ENCODE assay signal across 18 cellular contexts in genomic region chr2:64086347-64087082, GRCh38. TPM values are rescaled to one million over a fixed set of nuclear protein-coding genes. Genes with fewer than 3 reads are reported as not detected.
A peak's percentile ranks its signal among the peaks of the same experiment; 100 is the strongest.
DNase-seq lines count a peak whose midpoint lies in the region; ATAC-seq, FAIRE-seq and TF ChIP-seq lines count a peak whose summit lies in the region.
"Had no signal": no experiment of that assay in that cellular context is flagged by ENCODE, and none has a peak within 500 bp of the region (broad histone marks: within the 10 kb centered on the region; RNA-seq: fewer than 3 reads in every experiment).

No MANE protein-coding gene starts in this region.

- TF ChIP-seq EP300 in GM12878 (IDR thresholded peaks at IDR 0.05; ENCODE audit: borderline replicate concordance in 1 of 2, control insufficient read depth in 1 of 2, low read depth in 2 of 2, low read length in 2 of 2): no peak
- no peak for TF ChIP-seq EP300 in upper lobe of left lung (IDR thresholded peaks at IDR 0.05)

- TF ChIP-seq RAD21 in GM12878 (IDR thresholded peaks at IDR 0.05; ENCODE audit: insufficient read depth, low read depth, low read length): no peak

- H3K27ac ChIP-seq in GM12878 (ENCODE audit: control insufficient read depth, insufficient read depth): peak overlapping the region; percentile 23; the same call in 1 of the 2 replicates
- no peak overlapping the region for H3K27ac ChIP-seq in CD4-positive, alpha-beta memory T cell (ENCODE audit: low read depth, low read length)
- no peak overlapping the region for H3K27ac ChIP-seq in upper lobe of left lung
- H3K27ac ChIP-seq: BLaER1, KMS-11 had no signal

- H3K9me3 ChIP-seq in GM12878 (replicated peaks; ENCODE audit: control insufficient read depth, insufficient read depth, low read length) (no peaks in the 10 kb centered on the region), upper lobe of left lung (no peaks in the 10 kb centered on the region)
- no peaks in the 10 kb centered on the region for H3K9me3 ChIP-seq in CD4-positive, alpha-beta memory T cell (ENCODE audit: control insufficient read depth in 1 of 2, low read length in 2 of 2)
- H3K9me3 ChIP-seq: BLaER1 had no signal

- H3K4me2 ChIP-seq in GM12878 (ENCODE audit: control insufficient read depth, insufficient read depth): peak overlapping the region; percentile 39; the same call in 1 of the 2 replicates
- H3K4me2 ChIP-seq: BLaER1, KMS-11 had no signal

- TF ChIP-seq POLR2A in GM12878 (IDR thresholded peaks at IDR 0.05; ENCODE audit: low read depth, low read length) (no peak), upper lobe of left lung (IDR thresholded peaks at IDR 0.05) (no peak)

- H3K4me1 Mint-ChIP-seq in CD4-positive, alpha-beta memory T cell: peaks cover 0 to 2% (median 0%) of the 10 kb centered on the region in 4 donors

- DNase-seq in GM18507 (ENCODE audit: extremely low spot score, insufficient read length, low read depth) (no peak), GM12878 (ENCODE audit: low read depth, low spot score) (no peak), upper lobe of left lung (no peak), UCSD-AML1 (lab: John Stamatoyannopoulos, UW; ENCODE audit: unreplicated experiment) (no peak), hippocampal formation (lab: John Stamatoyannopoulos, UW) (no peak)
- DNase-seq in CD4-positive, alpha-beta memory T cell: no peak
- DNase-seq: activated CD4-positive, alpha-beta T cell treated with anti-CD3 and anti-CD28 coated beads, Interleukin-2, amount 50 U/mL, for 4 hours; activated effector memory CD4-positive, alpha-beta T cell treated with anti-CD3 and anti-CD28 coated beads, Interleukin-2, amount 50 U/mL, for 16 hours; DMS79 treated with DMSO at 0.1 percent for 48 hours; NCI-H1694 treated with DMSO at 0.1 percent for 48 hours; NCI-H510A treated with DMSO at 0.1 percent for 48 hours; stimulated activated CD8-positive, alpha-beta memory T cell treated with anti-CD3 and anti-CD28 coated beads, Interleukin-4, amount 100 ng/mL, for 48 hours had no signal

- H4K20me1 ChIP-seq in GM12878 (ENCODE audit: control insufficient read depth, insufficient read depth): no peaks in the 10 kb centered on the region
- H4K20me1 ChIP-seq: BLaER1 had no signal

- no peak overlapping the region; the same call in 1 of the 2 replicates for H2AFZ ChIP-seq in GM12878 (ENCODE audit: control insufficient read depth, low read depth, low read length)

- in situ Hi-C loops in GM12878 (cut with MboI): no loop called here

- no peaks in the 10 kb centered on the region for H3K27me3 ChIP-seq in GM12878 (replicated peaks in 1 of 2; ENCODE audit: control insufficient read depth in 2 of 2, insufficient read depth in 2 of 2, low read length in 1 of 2)
- H3K27me3 ChIP-seq in CD4-positive, alpha-beta memory T cell (ENCODE audit: insufficient read depth, low read length): no peaks in the 10 kb centered on the region
- no peaks in the 10 kb centered on the region for H3K27me3 ChIP-seq in upper lobe of left lung
- H3K27me3 ChIP-seq: BLaER1 had no signal

- H3K27me3 Mint-ChIP-seq in CD4-positive, alpha-beta memory T cell: peaks cover 0 to 2% of the 10 kb centered on the region in 2 donors

- H3K36me3 Mint-ChIP-seq in CD4-positive, alpha-beta memory T cell: peaks cover 11% of the 10 kb centered on the region in 2 donors

- H3K79me2 ChIP-seq in GM12878 (ENCODE audit: control insufficient read depth, insufficient read depth, low read length): peaks cover 5% of the 10 kb centered on the region

- intact Hi-C loops in GM12878 (cut with micrococcal nuclease; ENCODE audit: unreplicated experiment): no loop called here
- intact Hi-C loops in CD4-positive, alpha-beta memory T cell (cut with micrococcal nuclease): no loop called here

- peaks cover 4 to 5% of the 10 kb centered on the region in 2 experiments; a peak in 2 of 4 replicates for H3K36me3 ChIP-seq in GM12878 (ENCODE audit: control insufficient read depth in 2 of 2, insufficient read depth in 2 of 2, low read length in 1 of 2)
- H3K36me3 ChIP-seq in CD4-positive, alpha-beta memory T cell (ENCODE audit: insufficient read depth, low read length): no peaks in the 10 kb centered on the region
- peaks cover 0 to 6% (median 2%) of the 10 kb centered on the region in 4 donors for H3K36me3 ChIP-seq in upper lobe of left lung

- H3K4me3 ChIP-seq in GM12878: no peak overlapping the region
- H3K4me3 ChIP-seq in CD4-positive, alpha-beta memory T cell (ENCODE audit: low read length in 2 of 2): no peak overlapping the region
- H3K4me3 ChIP-seq in upper lobe of left lung: no peak overlapping the region
- H3K4me3 ChIP-seq: BLaER1, lung had no signal

- CTCF ChIA-PET in GM12878 (lab: Yijun Ruan, JAX): interaction anchor here (0.9 to 1.4 kb wide), 3 partner anchors 13 to 231 kb away, joined by 3 read pairs; no protein-coding TSS in a partner anchor
- CTCF ChIA-PET in CD4-positive, alpha-beta memory T cell (lab: Charles Lee; ENCODE audit: partially characterized antibody): interaction anchor here (2.0 kb wide), 1 partner anchor 242 kb away, joined by 7 read pairs; no protein-coding TSS in a partner anchor

- ATAC-seq in GM21360 (IDR thresholded peaks at IDR 0.05; ENCODE audit: unreplicated experiment) (peak; percentile 57), HG03175 (IDR thresholded peaks at IDR 0.05; ENCODE audit: unreplicated experiment) (peak; percentile 65), GM12878 (peak; percentile 61), upper lobe of left lung (ENCODE audit: low FRiP score in 2 of 2) (no peak)

- FAIRE-seq in GM18507 (lab: Jason Lieb, UNC) (peak; percentile 73), GM12878 (lab: Jason Lieb, UNC) (no peak)

- H3K4me1 ChIP-seq in GM12878 (ENCODE audit: control insufficient read depth, insufficient read depth, low read length): peaks cover 17% of the 10 kb centered on the region
- no peaks in the 10 kb centered on the region for H3K4me1 ChIP-seq in CD4-positive, alpha-beta memory T cell (ENCODE audit: insufficient read depth, low read length)
- H3K4me1 ChIP-seq in upper lobe of left lung: peaks cover 0 to 5% (median 1%) of the 10 kb centered on the region in 4 donors

- H3K9me3 Mint-ChIP-seq in CD4-positive, alpha-beta memory T cell: peaks cover 0 to 6% (median 0%) of the 10 kb centered on the region in 8 donors
- H3K9me3 Mint-ChIP-seq: neural crest cell had no signal

- 35% methylated on average over 6 of the region's 6 CpGs for WGBS in GM12878 (ENCODE audit: insufficient coverage, insufficient replicate concordance, low lambda C conversion rate, missing lambda C conversion rate)
- WGBS in upper lobe of left lung, 2 donors: 96 to 98% methylated on average over 6 of the region's 6 CpGs

- SMC1A ChIA-PET in GM12878 (lab: Charles Lee; ENCODE audit: uncharacterized antibody, unreplicated experiment): interaction anchor here (0.7 to 1.8 kb wide), 4 partner anchors 15 to 243 kb away, joined by 3 to 6 read pairs (median 3); no protein-coding TSS in a partner anchor

- RAD21 ChIA-PET in GM12878 (lab: Charles Lee; ENCODE audit: unreplicated experiment): interaction anchor here (0.6 to 1.1 kb wide), 3 partner anchors 15 to 130 kb away, joined by 3 read pairs; no protein-coding TSS in a partner anchor

- no peak overlapping the region for H3K4me3 Mint-ChIP-seq in CD4-positive, alpha-beta memory T cell
- H3K4me3 Mint-ChIP-seq: neural crest cell had no signal

- POLR2A ChIA-PET in GM12878 (lab: Charles Lee): interaction anchor here (1.1 kb wide), 1 partner anchor 22 kb away, joined by 3 read pairs; no protein-coding TSS in a partner anchor
- POLR2A ChIA-PET in CD4-positive, alpha-beta memory T cell (lab: Charles Lee; ENCODE audit: partially characterized antibody): no interaction called here

- no peak overlapping the region for H3K9ac ChIP-seq in GM12878 (ENCODE audit: control insufficient read depth, insufficient read depth, low read length)
- H3K9ac ChIP-seq: BLaER1, KMS-11 had no signal

- H3K27ac Mint-ChIP-seq in CD4-positive, alpha-beta memory T cell: peak overlapping the region in 2 of 7 donors; percentile 2 to 6

- no TSS peak for BruUV-seq in GM12878 (replicated peaks; lab: Mats Ljungman, UMichigan)

- TF ChIP-seq CTCF in GM12878 (IDR thresholded peaks at IDR 0.05 in 2 of 3, conservative IDR thresholded peaks at IDR 0.05 in 1 of 3; ENCODE audit: control insufficient read depth in 2 of 3, extremely low read depth in 1 of 3, insufficient read depth in 1 of 3, low read depth in 3 of 3, low read length in 3 of 3) (no peak), upper lobe of left lung (IDR thresholded peaks at IDR 0.05) (no peak)

TF ChIP-seq in GM12878, 131 proteins besides CTCF, POLR2A, EP300 and RAD21 (continues in another document):
- no peak for TF ChIP-seq KAT2A (conservative IDR thresholded peaks at IDR 0.05; ENCODE audit: control insufficient read depth, low read depth, low read length)
- peak; percentile 17 for TF ChIP-seq MEF2B (IDR thresholded peaks at IDR 0.05; ENCODE audit: partially characterized antibody, poor library complexity, severe bottlenecking)
- no peak for TF ChIP-seq HDAC6 (IDR thresholded peaks at IDR 0.05; ENCODE audit: unreplicated experiment)
- no peak for TF ChIP-seq MYC (IDR thresholded peaks at IDR 0.05; ENCODE audit: insufficient read depth, insufficient read length, insufficient replicate concordance, low read length, severe bottlenecking)
- peak; percentile 45; the same call in 1 of the 2 replicates for TF ChIP-seq JUNB (IDR thresholded peaks at IDR 0.05)
- no peak for TF ChIP-seq HDGF (IDR thresholded peaks at IDR 0.05)
- no peak for TF ChIP-seq CHD1 (IDR thresholded peaks at IDR 0.05; ENCODE audit: low read depth, low read length)
- no peak for TF ChIP-seq LARP7 (IDR thresholded peaks at IDR 0.05)

RNA-seq across cellular contexts. Expression of gene PELI1, which starts 57.7 kb away (rescaled TPM):
- total RNA-seq in GM12878 (2013; cell fraction: nucleolus; rRNA removed): 104 and 128 TPM in 2 replicates
- total RNA-seq in GM12878 (2014; rRNA removed) (40.7 and 46.1 TPM in 2 replicates), GM12878 (2014; rRNA removed; fragmentation: Illumina TruSeq; extraction: Trizol) (32.9 and 33.9 TPM in 2 replicates), GM12878 (2021) (54.6 and 55.4 TPM in 2 replicates), upper lobe of left lung (10 to 100 TPM; 18.5 to 57.3 (median 36.2) TPM)
- 19.2 TPM for polyA plus RNA-seq in GM12878 (2011; ENCODE audit: low read depth)
- polyA plus RNA-seq in GM12878 (2011; rRNA removed) (92.0 and 137 TPM in 2 replicates), GM12878 (2014; fragmentation: Illumina TruSeq; extraction: Trizol) (38.9 and 47.6 TPM in 2 replicates), GM12878 (2014; fragmentation: Nextera tagmentation; extraction: Ambion mirVana) (10 to 100 TPM; 12.1 to 13.2 TPM), GM12878 (2014; rRNA removed) (35.0 and 36.7 TPM in 2 replicates), GM12878 (2016; fragmentation: Nextera tagmentation; extraction: Ambion mirVana) (10 to 100 TPM; 43.9 to 45.3 TPM)
- 36.5 and 40.9 TPM in 2 replicates for polyA plus RNA-seq in GM12878 (2011; cell fraction: cytosol; rRNA removed)
- polyA plus RNA-seq in GM12878 (2011; cell fraction: nucleus; rRNA removed): 48.4 and 49.6 TPM in 2 replicates
- 24.6 and 25.7 TPM in 2 replicates for polyA plus RNA-seq in GM12878 (2012)
- polyA minus RNA-seq in GM12878 (2011; rRNA and poly(A)+ RNA removed): 60.6 and 77.2 TPM in 2 replicates
- polyA minus RNA-seq in GM12878 (2011; cell fraction: cytosol; rRNA and poly(A)+ RNA removed): 25.8 and 30.8 TPM in 2 replicates
- 71.6 and 122 TPM in 2 replicates for polyA minus RNA-seq in GM12878 (2011; cell fraction: nucleus; rRNA and poly(A)+ RNA removed)
- total RNA-seq in CD4-positive, alpha-beta memory T cell: 10 to 100 TPM; 36.7 to 40.5 TPM
- polyA plus RNA-seq in CD4-positive, alpha-beta memory T cell: 10 to 100 TPM; 11.3 to 15.4 TPM

Comparison
In these comparisons a context has a peak if more than half of its experiments do, and no peak if none do; other contexts are left out.
1. ATAC-seq: peak in GM21360 (single experiment), HG03175 (single experiment) and GM12878 (single experiment); none in upper lobe of left lung (0 of 2).